ENCODE assay signal across 8 cellular contexts in genomic region chr4:184745747-184746531, GRCh38. TPM values are rescaled to one million over a fixed set of nuclear protein-coding genes. Genes with fewer than 3 reads are reported as not detected.
A peak's percentile ranks its signal among the peaks of the same experiment; 100 is the strongest.
DNase-seq lines count a peak whose midpoint lies in the region; ATAC-seq and TF ChIP-seq lines count a peak whose summit lies in the region.

No MANE protein-coding gene starts in this region.

- H3K4me1 ChIP-seq in foreskin keratinocyte = peaks cover 21% of the 10 kb centered on the region
- H3K4me1 ChIP-seq in osteoblast (ENCODE audit: insufficient read depth, low read length) = peaks cover 15% of the 10 kb centered on the region
- peaks cover 55% of the 10 kb centered on the region for H3K4me1 ChIP-seq in suprapubic skin

- H3K9me3 ChIP-seq in osteoblast (ENCODE audit: low read depth, low read length) (no peaks in the 10 kb centered on the region), suprapubic skin (no peaks in the 10 kb centered on the region)

- H3K4me2 ChIP-seq in osteoblast (ENCODE audit: insufficient read depth, low read length) = peak overlapping the region; percentile 81

- POLR2A ChIA-PET in AG04449 (lab: Yijun Ruan, JAX) = interaction anchor here (0.9 kb wide), 1 partner anchor 11 kb away, joined by 4 read pairs; no protein-coding TSS in a partner anchor

- H3K27ac ChIP-seq in foreskin keratinocyte (no peak overlapping the region), osteoblast (ENCODE audit: low read depth, low read length) (peak overlapping the region; percentile 82), suprapubic skin (peak overlapping the region; percentile 83)

- no peaks in the 10 kb centered on the region for H3K79me2 ChIP-seq in osteoblast (ENCODE audit: insufficient read depth, low read length)

- 25% methylated on average over 12 of the region's 12 CpGs for WGBS in suprapubic skin

- no peaks in the 10 kb centered on the region for H3K27me3 ChIP-seq in foreskin keratinocyte
- H3K27me3 ChIP-seq in osteoblast (ENCODE audit: insufficient read depth, low read length) = no peaks in the 10 kb centered on the region
- H3K27me3 ChIP-seq in suprapubic skin = no peaks in the 10 kb centered on the region

- H3K4me3 ChIP-seq in AG04449 (ENCODE audit: low read depth, low read length) (no peak overlapping the region), osteoblast (ENCODE audit: insufficient read depth, low read length) (peak overlapping the region; percentile 46), suprapubic skin (peak overlapping the region; percentile 11)

- CTCF ChIA-PET in AG04449 (lab: Yijun Ruan, JAX) = interaction anchor here (0.6 to 3.2 kb wide), 36 partner anchors 10 to 1391 kb away, joined by 3 to 44 read pairs (median 4); partner anchors contain the start of genes ACSL1, CENPU and SLC25A4

- TF ChIP-seq EP300 in suprapubic skin (IDR thresholded peaks at IDR 0.05) = no peak

- TF ChIP-seq POLR2A in suprapubic skin (IDR thresholded peaks at IDR 0.05) = no peak

- DNase-seq in AG04449 (ENCODE audit: low read depth, low spot score) (no peak), LHCN-M2 (ENCODE audit: low read depth) (peak; percentile 81), SIG-M5 (lab: John Stamatoyannopoulos, UW) (peak; percentile 43), foreskin keratinocyte (peak; percentile 26 to 63), osteoblast (ENCODE audit: insufficient read length, low spot score, missing footprints) (peak; percentile 95), suprapubic skin (ENCODE audit: low spot score in 2 of 2) (peak in 1 of 2 donors; percentile 80)
- peak; percentile 54 for DNase-seq in activated gamma-delta T cell treated with anti-CD3 and anti-CD28 coated beads, Interleukin-2, amount 50 U/mL, for 16 hours (ENCODE audit: low read depth)

- H3K36me3 ChIP-seq in osteoblast (ENCODE audit: insufficient read depth, low read length) = no peaks in the 10 kb centered on the region
- H3K36me3 ChIP-seq in suprapubic skin = no peaks in the 10 kb centered on the region

- TF ChIP-seq CTCF in AG04449 (IDR thresholded peaks at IDR 0.05; ENCODE audit: insufficient read depth, low read length, missing control alignments) (peak; percentile 75), foreskin keratinocyte (conservative IDR thresholded peaks at IDR 0.05) (peak; percentile 91), osteoblast (IDR thresholded peaks at IDR 0.05; ENCODE audit: extremely low read depth, low read depth, low read length) (peak; percentile 89), suprapubic skin (IDR thresholded peaks at IDR 0.05) (peak; percentile 67 to 74)

- H4K20me1 ChIP-seq in osteoblast (ENCODE audit: insufficient read depth, low read length) = no peaks in the 10 kb centered on the region

- ATAC-seq in GM18868 (IDR thresholded peaks at IDR 0.05; ENCODE audit: unreplicated experiment) = peak; percentile 89
- ATAC-seq in foreskin keratinocyte = peak; percentile 40

- H2AFZ ChIP-seq in osteoblast (ENCODE audit: low read length) = peak overlapping the region; percentile 44

RNA-seq across cellular contexts. Expression of gene CENPU, which starts 12.0 kb away (rescaled TPM):
- total RNA-seq in LHCN-M2 (2014; rRNA removed) (73.7 and 85.5 TPM in 2 replicates), foreskin keratinocyte (43.3 and 45.6 TPM in 2 replicates), osteoblast (5.1 and 6.8 TPM in 2 replicates), suprapubic skin (10 to 100 TPM in 2 of 4 donors, 1 to 10 TPM in 2; 5.4 to 29.8 (median 9.4) TPM)
- polyA plus RNA-seq in LHCN-M2 (2012) = 15.5 TPM
- polyA plus RNA-seq in foreskin keratinocyte = 32.7 and 37.3 TPM in 2 replicates
